ENCODE assay signal across 9 cellular contexts in the genomic region with DNA sequence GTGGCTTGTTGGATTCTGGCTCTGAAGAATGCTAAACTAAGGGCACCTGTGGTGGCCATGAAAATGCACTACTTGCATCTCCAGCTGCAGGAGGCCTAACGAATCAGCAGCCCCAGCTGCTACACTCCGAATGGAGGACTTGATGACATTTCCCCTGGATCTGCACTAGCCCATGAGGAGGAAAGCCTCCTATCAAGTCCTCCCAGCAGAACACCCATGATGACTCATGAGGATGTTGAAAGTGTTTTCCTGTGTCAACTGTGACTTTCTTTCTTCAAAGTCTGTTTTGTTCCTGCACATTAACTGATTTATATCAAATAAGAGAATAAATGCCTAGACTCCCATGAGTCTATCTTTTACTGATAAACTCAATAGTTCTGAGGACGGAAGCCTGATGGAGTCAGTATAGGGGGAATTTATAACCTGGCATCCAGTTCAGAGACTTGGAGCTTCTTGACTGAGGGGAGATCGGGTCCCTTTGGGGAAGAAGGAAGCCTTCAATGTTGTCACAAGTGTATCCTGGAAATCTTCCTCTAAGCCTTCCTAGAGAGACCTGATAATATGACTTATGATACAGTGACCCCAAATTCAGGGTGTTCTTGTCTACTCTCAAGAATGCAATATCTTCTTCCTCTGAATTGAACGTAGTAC. TPM values are rescaled to one million over a fixed set of nuclear protein-coding genes. Genes with fewer than 3 reads are reported as not detected.
DNase-seq lines count a peak whose midpoint lies in the region; ATAC-seq, FAIRE-seq and TF ChIP-seq lines count a peak whose summit lies in the region.
"Not testable (repeated sequence)": the region's sequence is repeated elsewhere in the genome, so short reads cannot be mapped to it uniquely, and the experiment has no call there.
"Had no signal": no experiment of that assay in that cellular context is flagged by ENCODE, and none has a peak within 500 bp of the region (broad histone marks: within the 10 kb centered on the region; RNA-seq: fewer than 3 reads in every experiment).

No MANE protein-coding gene starts in this region.

- not testable (repeated sequence) for H3K27me3 ChIP-seq in astrocyte (ENCODE audit: insufficient read depth, low read length)

- peak; percentile 83 for FAIRE-seq in astrocyte (lab: Jason Lieb, UNC)

- ATAC-seq in left colon = peak; percentile 72

- H3K4me3 Mint-ChIP-seq in Calu3 (ENCODE audit: low read depth, unreplicated experiment); astrocyte (ENCODE audit: unreplicated experiment): not testable (repeated sequence)

- peak overlapping the region; percentile 1 for H3K4me2 ChIP-seq in astrocyte (ENCODE audit: low read length)

- not testable (repeated sequence) for H3K4me3 ChIP-seq in astrocyte (ENCODE audit: insufficient read depth, low read depth, low read length)

- not testable (repeated sequence) for H3K36me3 Mint-ChIP-seq in Calu3 (ENCODE audit: insufficient read depth, unreplicated experiment); astrocyte (ENCODE audit: low read depth, unreplicated experiment)

- H3K4me1 ChIP-seq in astrocyte (ENCODE audit: insufficient read depth, low read length) = peaks cover 27% of the 10 kb centered on the region

- H3K9me3 ChIP-seq in astrocyte (ENCODE audit: insufficient read depth, low read depth, low read length) = not testable (repeated sequence)

- H3K27me3 Mint-ChIP-seq in Calu3 (ENCODE audit: unreplicated experiment); astrocyte (ENCODE audit: low read depth, unreplicated experiment): not testable (repeated sequence)

- CTCF ChIA-PET in Calu3 (lab: Charles Lee) = not testable (repeated sequence)

- not testable (repeated sequence) for BruUV-seq in Calu3 (replicated peaks; lab: Mats Ljungman, UMichigan)

- H3K9me3 Mint-ChIP-seq in Calu3 (ENCODE audit: low read depth, unreplicated experiment); astrocyte (ENCODE audit: unreplicated experiment): not testable (repeated sequence)

- H3K27ac Mint-ChIP-seq in Calu3 (ENCODE audit: unreplicated experiment); astrocyte (ENCODE audit: unreplicated experiment): not testable (repeated sequence)

- peaks cover 14% of the 10 kb centered on the region for H3K4me1 Mint-ChIP-seq in Calu3 (ENCODE audit: low read depth, unreplicated experiment)
- H3K4me1 Mint-ChIP-seq in astrocyte (ENCODE audit: low read depth, unreplicated experiment) = peaks cover 30% of the 10 kb centered on the region

- not testable (repeated sequence) for H3K9ac ChIP-seq in astrocyte (ENCODE audit: low read length)

- H3K36me3 ChIP-seq in astrocyte (ENCODE audit: insufficient read depth, low read length) = not testable (repeated sequence)

- intact Hi-C loops in Calu3 (cut with micrococcal nuclease; ENCODE audit: unreplicated experiment); left colon (cut with DNase I, micrococcal nuclease): not testable (repeated sequence)

- not testable (repeated sequence) for H2AFZ ChIP-seq in astrocyte (ENCODE audit: low read depth, low read length)

- H4K20me1 ChIP-seq in astrocyte (ENCODE audit: insufficient read depth, low read length) = not testable (repeated sequence)

- not testable (repeated sequence) for H3K27ac ChIP-seq in astrocyte (ENCODE audit: low read depth, low read length)

- not testable (repeated sequence) for H3K79me2 ChIP-seq in astrocyte (ENCODE audit: insufficient read depth, low read length)

- TF ChIP-seq CTCF in Calu3 (IDR thresholded peaks at IDR 0.05; ENCODE audit: unreplicated experiment); astrocyte (IDR thresholded peaks at IDR 0.05; ENCODE audit: insufficient read depth, low read depth, low read length): not testable (repeated sequence)

- DNase-seq in Calu3 = peak; percentile 18
- peak; percentile 53 for DNase-seq in HPDE6-E6E7 (ENCODE audit: extremely low spot score)
- DNase-seq in NCI-H460 (ENCODE audit: extremely low read depth, low read depth) = peak; percentile 11
- DNase-seq in SKM-1 treated with dmso at 0.1 percent for 144 hours (lab: John Stamatoyannopoulos, UW; ENCODE audit: unreplicated experiment) = peak; percentile 16
- DNase-seq in astrocyte (ENCODE audit: low read depth) = peak; percentile 59
- DNase-seq in fibroblast of gingiva (ENCODE audit: low read depth) = peak; percentile 76
- not testable (repeated sequence) for DNase-seq in left colon
- DNase-seq in ureter (ENCODE audit: low spot score) = peak; percentile 52

RNA-seq across cellular contexts. Expression of gene NBPF3, which starts 14.2 kb away (rescaled TPM):
- total RNA-seq in Calu3 (2022) = 6.7 and 6.9 TPM in 2 replicates
- 3.1 and 6.1 TPM in 2 replicates for total RNA-seq in NCI-H460 (2014; rRNA removed; shearing (Covaris generic))
- 3.7 and 5.0 TPM in 2 replicates for polyA plus RNA-seq in NCI-H460 (2014; cell fraction: nucleus; rRNA removed)
- 6.0 and 6.3 TPM in 2 replicates for total RNA-seq in astrocyte
- 1 to 10 TPM; 4.4 to 9.5 TPM for total RNA-seq in left colon
- 21.5 TPM for total RNA-seq in ureter

RNA-seq across cellular contexts. Expression of gene ALPL, which starts 55.1 kb away (rescaled TPM):
- 0.31 and 0.93 TPM in 2 replicates for total RNA-seq in Calu3 (2022)
- 0.12 and 0.26 TPM in 2 replicates for total RNA-seq in NCI-H460 (2014; rRNA removed; shearing (Covaris generic))
- 0.40 TPM in 1 of 2 replicates, not detected in the other for polyA plus RNA-seq in NCI-H460 (2014; cell fraction: nucleus; rRNA removed)
- total RNA-seq in astrocyte = 24.3 and 45.4 TPM in 2 replicates
- total RNA-seq in left colon = 1 to 10 TPM; 1.6 to 1.9 TPM
- 12.9 TPM for total RNA-seq in ureter
- total RNA-seq: activated CD4-positive, alpha-beta T cell treated with anti-CD3 and anti-CD28 coated beads for 36 hours had no signal
